Comparison of ENCODE assay signal across 1 cellular context in the genomic region with DNA sequence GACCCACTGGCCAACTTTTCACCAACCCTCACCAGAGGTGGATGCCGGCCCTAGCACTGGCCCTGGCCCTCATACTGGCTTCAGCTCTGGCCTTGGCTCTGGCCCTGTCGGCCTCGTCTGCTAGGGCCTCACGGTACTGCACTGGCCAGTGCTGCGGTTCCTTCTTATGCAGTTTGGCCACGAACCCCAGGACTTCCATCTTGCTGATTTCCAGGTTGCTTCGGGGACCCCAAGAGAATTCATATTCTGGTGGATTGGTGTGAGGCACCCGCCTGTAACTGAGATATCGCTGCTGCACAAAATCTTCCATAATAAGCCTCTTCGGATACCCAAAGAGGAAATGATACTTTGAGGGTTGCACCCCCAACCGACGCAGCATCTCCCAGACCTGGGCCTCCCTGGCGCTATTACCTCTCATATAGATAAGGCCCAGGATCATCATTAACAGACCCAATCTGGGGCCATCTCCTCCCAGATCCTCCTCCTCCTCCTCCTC.
TF ChIP-seq lines count a peak whose summit lies in the region.

No MANE protein-coding gene starts in this region.

TF ChIP-seq in HCT116, 20 proteins besides CTCF, POLR2A, EP300 and RAD21 (continued from another document):
- no peak for TF ChIP-seq SP1 (IDR thresholded peaks at IDR 0.05; ENCODE audit: low read depth)
- TF ChIP-seq ZNF274 (IDR thresholded peaks at IDR 0.05; ENCODE audit: low read depth, low read length) = no peak
- TF ChIP-seq CBX3 (IDR thresholded peaks at IDR 0.05; ENCODE audit: low read depth) = no peak
- TF ChIP-seq, protein P1, sequence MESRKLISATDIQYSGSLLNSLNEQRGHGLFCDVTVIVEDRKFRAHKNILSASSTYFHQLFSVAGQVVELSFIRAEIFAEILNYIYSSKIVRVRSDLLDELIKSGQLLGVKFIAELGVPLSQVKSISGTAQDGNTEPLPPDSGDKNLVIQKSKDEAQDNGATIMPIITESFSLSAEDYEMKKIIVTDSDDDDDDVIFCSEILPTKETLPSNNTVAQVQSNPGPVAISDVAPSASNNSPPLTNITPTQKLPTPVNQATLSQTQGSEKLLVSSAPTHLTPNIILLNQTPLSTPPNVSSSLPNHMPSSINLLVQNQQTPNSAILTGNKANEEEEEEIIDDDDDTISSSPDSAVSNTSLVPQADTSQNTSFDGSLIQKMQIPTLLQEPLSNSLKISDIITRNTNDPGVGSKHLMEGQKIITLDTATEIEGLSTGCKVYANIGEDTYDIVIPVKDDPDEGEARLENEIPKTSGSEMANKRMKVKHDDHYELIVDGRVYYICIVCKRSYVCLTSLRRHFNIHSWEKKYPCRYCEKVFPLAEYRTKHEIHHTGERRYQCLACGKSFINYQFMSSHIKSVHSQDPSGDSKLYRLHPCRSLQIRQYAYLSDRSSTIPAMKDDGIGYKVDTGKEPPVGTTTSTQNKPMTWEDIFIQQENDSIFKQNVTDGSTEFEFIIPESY (IDR thresholded peaks at IDR 0.05; ENCODE audit: extremely low read depth, insufficient replicate concordance, low read length) = no peak
- no peak for TF ChIP-seq EZH2 (IDR thresholded peaks at IDR 0.05)
- TF ChIP-seq YY1 (IDR thresholded peaks at IDR 0.05; ENCODE audit: extremely low read depth, insufficient replicate concordance, low read depth, low read length) = no peak
- no peak for TF ChIP-seq SIN3A (IDR thresholded peaks at IDR 0.05; ENCODE audit: low read depth)
